ENCODE assay signal across 10 cellular contexts in genomic region chr7:70764004-70764691, GRCh38.
A peak's percentile ranks its signal among the peaks of the same experiment; 100 is the strongest.
DNase-seq lines count a peak whose midpoint lies in the region; ATAC-seq lines count a peak whose summit lies in the region.
"Had no signal": no experiment of that assay in that cellular context is flagged by ENCODE, and none has a peak within 500 bp of the region (broad histone marks: within the 10 kb centered on the region; RNA-seq: fewer than 3 reads in every experiment).

No MANE protein-coding gene starts in this region.

- H3K4me1 ChIP-seq in naive thymus-derived CD4-positive, alpha-beta T cell (ENCODE audit: control insufficient read depth in 2 of 2, insufficient read depth in 2 of 2, low read length in 2 of 2): no peaks in the 10 kb centered on the region

- peak overlapping the region; percentile 3 to 82 (median 14) for H3K27ac Mint-ChIP-seq in IgD-negative memory B cell
- H3K27ac Mint-ChIP-seq in naive thymus-derived CD4-positive, alpha-beta T cell: peak overlapping the region in 3 of 9 donors; percentile 36 to 54 (median 54)
- H3K27ac Mint-ChIP-seq: stimulated activated naive CD8-positive, alpha-beta T cell treated with anti-CD3 and anti-CD28 coated beads, Interleukin-15, Interleukin-2, amounts not matched to agents 100 ng/mL and 50 ng/mL, for 24 hours had no signal

- peaks cover 18 to 21% (median 19%) of the 10 kb centered on the region in 3 donors for H3K4me1 Mint-ChIP-seq in IgD-negative memory B cell
- H3K4me1 Mint-ChIP-seq in naive thymus-derived CD4-positive, alpha-beta T cell: no peaks in the 10 kb centered on the region

- no peak overlapping the region for H3K27ac ChIP-seq in naive thymus-derived CD4-positive, alpha-beta T cell (ENCODE audit: low read depth, low read length)

- CTCF ChIA-PET in naive thymus-derived CD4-positive, alpha-beta T cell (lab: Charles Lee): no interaction called here

- peak overlapping the region; percentile 80 to 95 (median 88) for H3K4me3 Mint-ChIP-seq in IgD-negative memory B cell
- H3K4me3 Mint-ChIP-seq in naive thymus-derived CD4-positive, alpha-beta T cell: peak overlapping the region in 7 of 10 donors; percentile 12 to 58 (median 30)
- H3K4me3 Mint-ChIP-seq: stimulated activated naive CD8-positive, alpha-beta T cell treated with anti-CD3 and anti-CD28 coated beads, Interleukin-15, Interleukin-2, amounts not matched to agents 100 ng/mL and 50 ng/mL, for 24 hours had no signal

- no peaks in the 10 kb centered on the region for H3K27me3 Mint-ChIP-seq in IgD-negative memory B cell
- no peaks in the 10 kb centered on the region for H3K27me3 Mint-ChIP-seq in naive thymus-derived CD4-positive, alpha-beta T cell
- H3K27me3 Mint-ChIP-seq: stimulated activated naive CD8-positive, alpha-beta T cell treated with anti-CD3 and anti-CD28 coated beads, Interleukin-15, Interleukin-2, amounts not matched to agents 100 ng/mL and 50 ng/mL, for 24 hours had no signal

- H3K9me3 Mint-ChIP-seq in IgD-negative memory B cell: no peaks in the 10 kb centered on the region
- peaks cover 0 to 2% (median 0%) of the 10 kb centered on the region in 11 donors for H3K9me3 Mint-ChIP-seq in naive thymus-derived CD4-positive, alpha-beta T cell
- H3K9me3 Mint-ChIP-seq: stimulated activated naive CD8-positive, alpha-beta T cell treated with anti-CD3 and anti-CD28 coated beads, Interleukin-15, Interleukin-2, amounts not matched to agents 100 ng/mL and 50 ng/mL, for 24 hours had no signal

- H3K36me3 Mint-ChIP-seq in IgD-negative memory B cell: no peaks in the 10 kb centered on the region
- no peaks in the 10 kb centered on the region for H3K36me3 Mint-ChIP-seq in naive thymus-derived CD4-positive, alpha-beta T cell

- no peak for DNase-seq in naive thymus-derived CD4-positive, alpha-beta T cell
- no peak for DNase-seq in effector CD4-positive, alpha-beta T cell
- DNase-seq in Right ventricle myocardium inferior (ENCODE audit: missing footprints) (no peak), NCI-H1048 (lab: John Stamatoyannopoulos, UW) (no peak), epidermal melanocyte (ENCODE audit: insufficient read length, low spot score) (no peak)

- intact Hi-C loops in naive thymus-derived CD4-positive, alpha-beta T cell (cut with micrococcal nuclease): no loop called here
- intact Hi-C loops in Right ventricle myocardium inferior (cut with DNase I): no loop called here

- POLR2A ChIA-PET in naive thymus-derived CD4-positive, alpha-beta T cell (lab: Charles Lee): no interaction called here

- no peaks in the 10 kb centered on the region for H3K9me3 ChIP-seq in naive thymus-derived CD4-positive, alpha-beta T cell (ENCODE audit: control insufficient read depth in 2 of 3, low read length in 3 of 3)

- no peak overlapping the region for H3K4me3 ChIP-seq in naive thymus-derived CD4-positive, alpha-beta T cell (ENCODE audit: low read length)

- ATAC-seq in GM18870 (IDR thresholded peaks at IDR 0.05; ENCODE audit: unreplicated experiment): peak; percentile 93
- ATAC-seq in GM21786 (IDR thresholded peaks at IDR 0.05; ENCODE audit: unreplicated experiment): peak; percentile 80
- peak; percentile 68 for ATAC-seq in naive thymus-derived CD4-positive, alpha-beta T cell
- ATAC-seq in Right ventricle myocardium inferior: no peak
- ATAC-seq: HCT116 had no signal

- H3K36me3 ChIP-seq in naive thymus-derived CD4-positive, alpha-beta T cell (ENCODE audit: control insufficient read depth in 2 of 3, insufficient read depth in 3 of 3, low read length in 3 of 3): no peaks in the 10 kb centered on the region

- no peaks in the 10 kb centered on the region for H3K27me3 ChIP-seq in naive thymus-derived CD4-positive, alpha-beta T cell (ENCODE audit: control insufficient read depth in 2 of 2, insufficient read depth in 2 of 2, low read length in 2 of 2)
